ENCODE assay signal across 11 cellular contexts in the genomic region with DNA sequence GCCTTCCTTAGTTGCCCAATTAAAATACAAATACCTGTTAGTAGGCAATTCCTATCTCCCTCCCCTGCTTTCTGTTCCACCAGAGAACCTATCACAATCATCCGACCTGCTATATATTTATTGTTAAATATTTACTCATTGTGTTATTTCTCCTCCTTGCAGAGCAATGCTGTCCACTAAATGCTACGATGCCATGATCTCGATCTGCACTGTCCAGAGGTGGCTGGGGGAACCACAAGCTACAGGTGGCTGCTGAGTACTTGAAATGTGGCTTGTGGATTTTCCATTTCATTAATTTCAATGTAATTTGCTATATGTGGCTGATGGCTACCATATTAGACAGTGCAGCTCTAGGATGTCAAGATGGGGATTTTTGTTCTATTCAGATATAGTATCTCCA. TPM values are rescaled to one million over a fixed set of nuclear protein-coding genes. Genes with fewer than 3 reads are reported as not detected.
"Had no signal": no experiment of that assay in that cellular context is flagged by ENCODE, and none has a peak within 500 bp of the region (broad histone marks: within the 10 kb centered on the region; RNA-seq: fewer than 3 reads in every experiment).

No MANE protein-coding gene starts in this region.

- H2AFZ ChIP-seq: GM23248, GM23338 had no signal

- DNase-seq: GM23248, GOT3, H7, H9, HCEC 1CT, HFFc6 had no signal

- H3K27ac ChIP-seq: GM23248 had no signal

- H3K4me3 ChIP-seq: GM23248, GM23338, HAP-1 had no signal

- H3K4me1 ChIP-seq: HAP-1 had no signal

- H3K36me3 ChIP-seq: HAP-1 had no signal

- ATAC-seq: GM23338, HCT116 had no signal

- H3K9me3 ChIP-seq: HAP-1 had no signal

- H3K4me2 ChIP-seq: GM23338 had no signal

RNA-seq across cellular contexts. Expression of a gene that starts 5.1 kb away (rescaled TPM):
- total RNA-seq: GM23248, H4, HFFc6 had no signal

RNA-seq across cellular contexts. Expression of a gene that starts 11.4 kb away (rescaled TPM):
- total RNA-seq: GM23248, H4, H7, H9, HFFc6 had no signal

RNA-seq across cellular contexts. Expression of a gene that starts 19.5 kb away (rescaled TPM):
- total RNA-seq: GM23248, H4, HFFc6 had no signal

RNA-seq across cellular contexts. Expression of a gene that starts 37.1 kb away (rescaled TPM):
- total RNA-seq: GM23248, H4, HFFc6 had no signal

RNA-seq across cellular contexts. Expression of a gene that starts 53.1 kb away (rescaled TPM):
- total RNA-seq: GM23248, H1, H4, H7, HFFc6 had no signal
